8 cellular contexts compared by ENCODE assay signal in the genomic region with DNA sequence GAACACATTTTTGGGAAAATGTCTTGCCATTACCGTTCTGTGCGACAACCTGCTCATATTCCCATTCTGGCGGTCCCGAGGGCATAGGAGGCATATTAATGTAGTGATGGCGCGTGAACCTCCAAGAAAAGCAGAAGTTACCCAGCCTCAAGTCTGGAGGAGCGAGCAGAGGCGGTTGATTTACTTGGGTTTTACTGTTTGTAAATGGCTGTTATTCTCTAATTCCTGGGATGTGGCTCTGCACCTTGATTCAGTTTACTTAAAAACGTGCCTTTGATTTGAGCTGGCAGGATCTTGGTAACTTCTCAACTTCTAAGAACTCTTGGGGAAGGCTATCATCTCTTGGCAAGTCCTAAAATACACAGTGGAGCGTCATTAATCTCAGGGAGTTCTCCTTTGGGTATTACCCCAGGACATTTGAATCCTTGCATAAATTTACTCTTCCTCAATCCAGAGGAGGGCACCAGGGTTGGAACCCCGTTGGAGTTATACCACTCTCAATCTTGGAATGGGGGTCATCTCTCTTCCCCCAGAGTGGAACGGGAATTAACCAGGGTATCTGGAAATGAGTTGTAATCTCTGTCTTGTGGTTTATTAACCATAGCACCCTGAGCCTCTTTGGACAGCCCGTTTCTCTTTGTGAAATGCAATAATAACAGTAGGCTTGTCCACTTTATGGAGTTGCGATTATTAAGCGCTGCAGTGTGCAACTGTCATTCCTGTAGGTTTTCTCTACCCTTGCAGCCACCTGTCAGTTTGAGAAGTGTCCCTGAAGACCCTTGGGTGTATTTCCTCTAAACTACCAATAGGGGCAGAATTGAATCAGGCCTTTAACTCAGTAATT. TPM values are rescaled to one million over a fixed set of nuclear protein-coding genes. Genes with fewer than 3 reads are reported as not detected.
DNase-seq lines count a peak whose midpoint lies in the region; ATAC-seq and TF ChIP-seq lines count a peak whose summit lies in the region.

No MANE protein-coding gene starts in this region.

- no peak for TF ChIP-seq POLR2A in heart left ventricle (IDR thresholded peaks at IDR 0.05)

- intact Hi-C loops in heart left ventricle (cut with DNase I) (loop anchor here in 4 of 10 donors (2.0 to 5.0 kb wide), 3 partner anchors 36 to 119 kb away; no protein-coding TSS in a partner anchor), left ventricle myocardium superior (cut with micrococcal nuclease) (no loop called here), ascending aorta (cut with DNase I) (loop anchor here (1.0 to 5.0 kb wide), 5 partner anchors 9 to 329 kb away; a partner anchor contains a TSS)

- H3K4me3 ChIP-seq in heart left ventricle = peak overlapping the region; percentile 38 to 83 (median 60)
- H3K4me3 ChIP-seq in ascending aorta = peak overlapping the region; percentile 71 to 81

- H3K27me3 ChIP-seq in heart left ventricle = peaks cover 0 to 19% (median 0%) of the 10 kb centered on the region in 9 donors
- no peaks in the 10 kb centered on the region for H3K27me3 ChIP-seq in ascending aorta

- H3K9me3 Mint-ChIP-seq in immature natural killer cell = no peaks in the 10 kb centered on the region
- H3K9me3 Mint-ChIP-seq in stimulated activated naive B cell treated with anti-CD40 and anti-IgM and Interleukin-4, amounts not matched to agents 10 μg/mL and 1 μg/mL and 100 μg/mL, for 72 hours = no peaks in the 10 kb centered on the region

- ATAC-seq in heart left ventricle (no peak), left ventricle myocardium superior (no peak), HG02981 (IDR thresholded peaks at IDR 0.05; ENCODE audit: unreplicated experiment) (peak; percentile 29)
- peak; percentile 10 to 28 for ATAC-seq in stimulated activated naive B cell treated with anti-CD40 and anti-IgM and Interleukin-4, amounts not matched to agents 10 μg/mL and 1 μg/mL and 100 μg/mL, for 72 hours (replicated peaks)

- DNase-seq in heart left ventricle (no peak), left ventricle myocardium superior (no peak), NCI-H526 (lab: John Stamatoyannopoulos, UW) (peak; percentile 60 to 83), ascending aorta (ENCODE audit: low spot score in 2 of 2) (no peak), immature natural killer cell (peak in 1 of 3 donors; percentile 14)
- DNase-seq in stimulated activated naive B cell treated with anti-CD40 and anti-IgM and Interleukin-4, amounts not matched to agents 10 μg/mL and 1 μg/mL and 100 μg/mL, for 72 hours = peak; percentile 15
- no peak for DNase-seq in stimulated activated naive CD4-positive, alpha-beta T cell treated with Interleukin-2 at 50 U/mL for 16 hours (lab: John Stamatoyannopoulos, UW)

- 18 to 24% (median 22%) methylated on average over 15 of the region's 15 CpGs for WGBS in heart left ventricle, 4 donors

- H3K9me3 ChIP-seq in heart left ventricle = no peaks in the 10 kb centered on the region
- no peaks in the 10 kb centered on the region for H3K9me3 ChIP-seq in ascending aorta

- H3K4me1 ChIP-seq in heart left ventricle = peaks cover 0 to 52% (median 12%) of the 10 kb centered on the region in 12 donors
- peaks cover 0 to 15% of the 10 kb centered on the region in 2 donors for H3K4me1 ChIP-seq in ascending aorta

- H3K4me1 Mint-ChIP-seq in immature natural killer cell = peaks cover 15 to 18% of the 10 kb centered on the region in 2 donors
- H3K4me1 Mint-ChIP-seq in stimulated activated naive B cell treated with anti-CD40 and anti-IgM and Interleukin-4, amounts not matched to agents 10 μg/mL and 1 μg/mL and 100 μg/mL, for 72 hours = peaks cover 36 to 45% of the 10 kb centered on the region in 2 donors

- H3K27ac Mint-ChIP-seq in immature natural killer cell = no peak overlapping the region
- H3K27ac Mint-ChIP-seq in stimulated activated naive B cell treated with anti-CD40 and anti-IgM and Interleukin-4, amounts not matched to agents 10 μg/mL and 1 μg/mL and 100 μg/mL, for 72 hours = peak overlapping the region; percentile 95

- H3K4me3 Mint-ChIP-seq in immature natural killer cell = peak overlapping the region; percentile 78 to 88 (median 80)
- peak overlapping the region; percentile 91 to 94 for H3K4me3 Mint-ChIP-seq in stimulated activated naive B cell treated with anti-CD40 and anti-IgM and Interleukin-4, amounts not matched to agents 10 μg/mL and 1 μg/mL and 100 μg/mL, for 72 hours

- no peaks in the 10 kb centered on the region for H3K36me3 Mint-ChIP-seq in immature natural killer cell
- H3K36me3 Mint-ChIP-seq in stimulated activated naive B cell treated with anti-CD40 and anti-IgM and Interleukin-4, amounts not matched to agents 10 μg/mL and 1 μg/mL and 100 μg/mL, for 72 hours = peaks cover 9 to 23% of the 10 kb centered on the region in 2 donors

- TF ChIP-seq CTCF in heart left ventricle (IDR thresholded peaks at IDR 0.05) = peak; percentile 47 to 73 (median 64)
- TF ChIP-seq CTCF in ascending aorta (IDR thresholded peaks at IDR 0.05) = peak; percentile 38 to 65 (median 62)

- peaks cover 10 to 19% (median 13%) of the 10 kb centered on the region in 3 donors for H3K27me3 Mint-ChIP-seq in immature natural killer cell (ENCODE audit: low read depth in 3 of 3)
- H3K27me3 Mint-ChIP-seq in stimulated activated naive B cell treated with anti-CD40 and anti-IgM and Interleukin-4, amounts not matched to agents 10 μg/mL and 1 μg/mL and 100 μg/mL, for 72 hours = no peaks in the 10 kb centered on the region

- H3K27ac ChIP-seq in heart left ventricle (peak overlapping the region in 6 of 12 donors; percentile 15 to 89 (median 57)), ascending aorta (peak overlapping the region; percentile 9 to 87)

- H3K36me3 ChIP-seq in heart left ventricle (no peaks in the 10 kb centered on the region), ascending aorta (no peaks in the 10 kb centered on the region)

RNA-seq across cellular contexts. Expression of a gene that starts 2.1 kb away (rescaled TPM):
- 10 to 100 TPM in 7 of 9 donors, 1 to 10 TPM in 2; 1.9 to 24.6 (median 16.3) TPM for total RNA-seq in heart left ventricle
- polyA plus RNA-seq in heart left ventricle = 10 to 100 TPM in 1 of 2 donors, 1 to 10 TPM in 1; 8.3 to 31.5 TPM
- 3.8 TPM for total RNA-seq in left ventricle myocardium superior
- total RNA-seq in ascending aorta = 6.8 TPM
- polyA plus RNA-seq in immature natural killer cell = under 1 TPM; 0.04 to 0.77 (median 0.19) TPM

Comparison
In these comparisons a context has a peak if more than half of its experiments do, and no peak if none do; other contexts are left out.
1. ATAC-seq: peak in HG02981 (single experiment) and stimulated activated naive B cell treated with anti-CD40 and anti-IgM and Interleukin-4, amounts not matched to agents 10 μg/mL and 1 μg/mL and 100 μg/mL, for 72 hours (2 of 2); none in heart left ventricle (0 of 4) and left ventricle myocardium superior (single experiment).
2. DNase-seq: peak in NCI-H526 (2 of 2) and stimulated activated naive B cell treated with anti-CD40 and anti-IgM and Interleukin-4, amounts not matched to agents 10 μg/mL and 1 μg/mL and 100 μg/mL, for 72 hours (single experiment); none in heart left ventricle (0 of 5), left ventricle myocardium superior (single experiment), ascending aorta (0 of 2) and stimulated activated naive CD4-positive, alpha-beta T cell treated with Interleukin-2 at 50 U/mL for 16 hours (single experiment).